ENCODE assay signal across 8 cellular contexts in the genomic region with DNA sequence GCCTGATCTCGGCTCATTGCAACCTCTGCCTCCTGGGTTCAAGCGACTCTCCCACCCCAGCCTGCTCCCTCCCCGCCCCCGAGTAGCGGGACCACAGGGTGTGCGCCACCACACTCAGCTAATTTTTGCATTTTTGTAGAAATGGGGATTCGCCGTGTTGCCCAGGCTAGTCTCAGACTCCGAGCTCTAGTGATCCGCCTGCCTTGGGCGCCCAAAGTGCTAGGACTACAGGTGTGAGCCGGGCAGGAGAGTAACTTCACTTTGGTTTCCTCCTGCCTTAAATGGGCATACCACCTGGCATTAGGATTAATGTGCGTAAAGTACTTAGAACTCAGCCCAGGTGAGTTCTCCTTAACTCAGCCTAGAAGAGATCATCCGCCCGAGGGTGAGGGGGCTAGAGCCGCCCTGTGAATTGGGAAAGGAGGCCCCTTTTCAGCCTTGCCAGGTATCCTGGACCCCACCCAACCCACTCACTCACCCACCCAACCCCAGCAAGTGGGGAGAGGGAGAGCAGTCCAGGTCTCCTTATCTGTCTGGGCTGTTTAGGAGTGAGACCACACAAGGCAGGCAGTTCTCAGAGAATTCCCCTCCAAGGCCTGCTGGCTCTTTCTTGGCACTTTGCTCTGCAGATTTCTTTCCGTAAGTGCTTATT. TPM values are rescaled to one million over a fixed set of nuclear protein-coding genes. Genes with fewer than 3 reads are reported as not detected.
DNase-seq lines count a peak whose midpoint lies in the region; ATAC-seq, FAIRE-seq and TF ChIP-seq lines count a peak whose summit lies in the region.

No MANE protein-coding gene starts in this region.

- peak overlapping the region in 1 of 2 donors; percentile 26 for H3K9ac ChIP-seq in kidney (ENCODE audit: low read length in 2 of 2)

- peak overlapping the region; percentile 25 for H3K4me3 Mint-ChIP-seq in activated CD8-positive, alpha-beta T cell treated with anti-CD3 and anti-CD28 coated beads, Interleukin-2, amount 10 ng/mL, durations not matched to agents 7 days and 5 days

- H3K4me1 ChIP-seq in kidney (ENCODE audit: control insufficient read depth in 1 of 2, insufficient read depth in 1 of 2, low read depth in 1 of 2, low read length in 2 of 2): peaks cover 24 to 27% of the 10 kb centered on the region in 2 donors
- H3K4me1 ChIP-seq in testis: peaks cover 36% of the 10 kb centered on the region

- intact Hi-C loops in kidney (cut with DNase I): no loop called here
- intact Hi-C loops in testis (cut with DNase I; ENCODE audit: low total_unique reads): no loop called here

- H3K9me3 Mint-ChIP-seq in activated CD8-positive, alpha-beta T cell treated with anti-CD3 and anti-CD28 coated beads, Interleukin-2, amount 10 ng/mL, durations not matched to agents 7 days and 5 days (ENCODE audit: insufficient read depth): no peaks in the 10 kb centered on the region

- TF ChIP-seq POLR2A in testis (IDR thresholded peaks at IDR 0.05): no peak

- H3K27ac ChIP-seq in kidney (ENCODE audit: low read depth in 2 of 2, low read length in 2 of 2) (peak overlapping the region; percentile 32 to 92), testis (peak overlapping the region; percentile 89 to 95)

- POLR2A ChIA-PET in activated CD8-positive, alpha-beta T cell treated with anti-CD3 and anti-CD28 coated beads, Interleukin-2, amount 10 ng/mL, durations not matched to agents 7 days and 5 days (lab: Charles Lee): interaction anchor here (0.5 to 4.0 kb wide), 3 partner anchors 29 to 541 kb away, joined by 3 to 32 read pairs (median 3); partner anchors contain the start of genes RPS16 and SAMD4B

- ATAC-seq in activated CD8-positive, alpha-beta T cell treated with anti-CD3 and anti-CD28 coated beads, Interleukin-2, amount 10 ng/mL, durations not matched to agents 7 days and 5 days: no peak

- peak; percentile 57 for DNase-seq in activated CD8-positive, alpha-beta memory T cell treated with anti-CD3 and anti-CD28 coated beads, Interleukin-2, amount 50 U/mL, for 48 hours
- no peak for DNase-seq in activated CD8-positive, alpha-beta memory T cell treated with anti-CD3 and anti-CD28 coated beads, Interleukin-2, amount 50 U/mL, for 4 hours
- DNase-seq in activated CD8-positive, alpha-beta T cell treated with anti-CD3 and anti-CD28 coated beads, Interleukin-2, amount 10 ng/mL, durations not matched to agents 7 days and 5 days: no peak
- DNase-seq in kidney (no peak), testis (no peak), putamen (ENCODE audit: low spot score) (no peak), D341Med (ENCODE audit: low spot score) (no peak)
- no peak for DNase-seq in stimulated activated CD4-positive, alpha-beta T cell treated with anti-CD3 and anti-CD28 coated beads, Interleukin-2, amount 100 ng/mL, for 24 hours

- CTCF ChIA-PET in activated CD8-positive, alpha-beta T cell treated with anti-CD3 and anti-CD28 coated beads, Interleukin-2, amount 10 ng/mL, durations not matched to agents 7 days and 5 days (lab: Charles Lee): interaction anchor here (4.6 kb wide), 1 partner anchor 8 kb away, joined by 50 read pairs; no protein-coding TSS in a partner anchor

- TF ChIP-seq CTCF in kidney (IDR thresholded peaks at IDR 0.05; ENCODE audit: borderline replicate concordance, extremely low read depth, insufficient read depth) (no peak), testis (IDR thresholded peaks at IDR 0.05) (no peak)

- no peaks in the 10 kb centered on the region for H3K27me3 ChIP-seq in testis

- FAIRE-seq in kidney (lab: Jason Lieb, UNC): no peak

- no peak overlapping the region for H3K27ac Mint-ChIP-seq in activated CD8-positive, alpha-beta T cell treated with anti-CD3 and anti-CD28 coated beads, Interleukin-2, amount 10 ng/mL, durations not matched to agents 7 days and 5 days

- 77 to 86% methylated on average over 17 of the region's 17 CpGs for WGBS in testis, 2 donors

- H3K36me3 Mint-ChIP-seq in activated CD8-positive, alpha-beta T cell treated with anti-CD3 and anti-CD28 coated beads, Interleukin-2, amount 10 ng/mL, durations not matched to agents 7 days and 5 days (ENCODE audit: low read depth): peaks cover 25% of the 10 kb centered on the region

- H3K36me3 ChIP-seq in kidney (ENCODE audit: control insufficient read depth in 1 of 2, insufficient read depth in 2 of 2, low read length in 2 of 2): peaks cover 6 to 22% of the 10 kb centered on the region in 2 donors
- H3K36me3 ChIP-seq in testis (ENCODE audit: low read depth, missing control alignments): no peaks in the 10 kb centered on the region

- H3K4me3 ChIP-seq in kidney (ENCODE audit: low read length in 2 of 2) (no peak overlapping the region), testis (no peak overlapping the region)

- peaks cover 59% of the 10 kb centered on the region for H3K4me1 Mint-ChIP-seq in activated CD8-positive, alpha-beta T cell treated with anti-CD3 and anti-CD28 coated beads, Interleukin-2, amount 10 ng/mL, durations not matched to agents 7 days and 5 days (ENCODE audit: low read depth)

- H3K9me3 ChIP-seq in kidney (ENCODE audit: control insufficient read depth in 1 of 2, low read length in 2 of 2): no peaks in the 10 kb centered on the region
- no peaks in the 10 kb centered on the region for H3K9me3 ChIP-seq in testis

- H3K27me3 Mint-ChIP-seq in activated CD8-positive, alpha-beta T cell treated with anti-CD3 and anti-CD28 coated beads, Interleukin-2, amount 10 ng/mL, durations not matched to agents 7 days and 5 days (ENCODE audit: low read depth): no peaks in the 10 kb centered on the region

RNA-seq across cellular contexts. Expression of gene ZFP36, which starts 1.3 kb away (rescaled TPM):
- 10 to 100 TPM; 72.4 to 91.4 TPM for total RNA-seq in activated CD8-positive, alpha-beta T cell treated with anti-CD3 and anti-CD28 coated beads, Interleukin-2, amount 10 ng/mL, durations not matched to agents 7 days and 5 days
- 132 TPM for total RNA-seq in kidney
- polyA plus RNA-seq in kidney (ENCODE audit: insufficient read depth, low read depth, low replicate concordance): 87.9 TPM
- total RNA-seq in testis: 10 to 100 TPM; 46.4 to 90.9 TPM
- 77.7 TPM for polyA plus RNA-seq in testis (ENCODE audit: insufficient read depth, low read depth, low replicate concordance)

RNA-seq across cellular contexts. Expression of gene PLEKHG2, which starts 7.1 kb away (rescaled TPM):
- total RNA-seq in activated CD8-positive, alpha-beta T cell treated with anti-CD3 and anti-CD28 coated beads, Interleukin-2, amount 10 ng/mL, durations not matched to agents 7 days and 5 days: 10 to 100 TPM; 64.4 to 68.5 TPM
- 29.7 TPM for total RNA-seq in kidney
- polyA plus RNA-seq in kidney (ENCODE audit: insufficient read depth, low read depth, low replicate concordance): 8.5 TPM
- total RNA-seq in testis: 10 to 100 TPM; 22.6 to 32.8 TPM
- polyA plus RNA-seq in testis (ENCODE audit: insufficient read depth, low read depth, low replicate concordance): 29.2 TPM

RNA-seq across cellular contexts. Expression of gene MED29, which starts 14.2 kb away (rescaled TPM):
- 10 to 100 TPM; 32.6 to 39.3 TPM for total RNA-seq in activated CD8-positive, alpha-beta T cell treated with anti-CD3 and anti-CD28 coated beads, Interleukin-2, amount 10 ng/mL, durations not matched to agents 7 days and 5 days
- 50.4 TPM for total RNA-seq in kidney
- 32.4 TPM for polyA plus RNA-seq in kidney (ENCODE audit: insufficient read depth, low read depth, low replicate concordance)
- total RNA-seq in testis: 10 to 100 TPM; 46.1 to 53.5 TPM
- 38.9 TPM for polyA plus RNA-seq in testis (ENCODE audit: insufficient read depth, low read depth, low replicate concordance)

RNA-seq across cellular contexts. Expression of gene PAF1, which starts 14.5 kb away (rescaled TPM):
- 10 to 100 TPM; 48.2 to 48.9 TPM for total RNA-seq in activated CD8-positive, alpha-beta T cell treated with anti-CD3 and anti-CD28 coated beads, Interleukin-2, amount 10 ng/mL, durations not matched to agents 7 days and 5 days
- total RNA-seq in kidney (37.1 TPM), testis (10 to 100 TPM; 70.7 to 74.6 TPM)
- polyA plus RNA-seq in kidney (ENCODE audit: insufficient read depth, low read depth, low replicate concordance) (54.0 TPM), testis (ENCODE audit: insufficient read depth, low read depth, low replicate concordance) (154 TPM)

RNA-seq across cellular contexts. Expression of gene RPS16, which starts 30.4 kb away (rescaled TPM):
- total RNA-seq in activated CD8-positive, alpha-beta T cell treated with anti-CD3 and anti-CD28 coated beads, Interleukin-2, amount 10 ng/mL, durations not matched to agents 7 days and 5 days: 1,000 to 10,000 TPM; 2,100 to 2,157 TPM
- total RNA-seq in kidney (1,461 TPM), testis (1,000 to 10,000 TPM in 1 of 2 donors, 100 to 1,000 TPM in 1; 628 to 1,122 TPM)
- polyA plus RNA-seq in kidney (ENCODE audit: insufficient read depth, low read depth, low replicate concordance) (1,965 TPM), testis (ENCODE audit: insufficient read depth, low read depth, low replicate concordance) (1,146 TPM)
